31 cellular contexts compared by ENCODE assay signal in the genomic region with DNA sequence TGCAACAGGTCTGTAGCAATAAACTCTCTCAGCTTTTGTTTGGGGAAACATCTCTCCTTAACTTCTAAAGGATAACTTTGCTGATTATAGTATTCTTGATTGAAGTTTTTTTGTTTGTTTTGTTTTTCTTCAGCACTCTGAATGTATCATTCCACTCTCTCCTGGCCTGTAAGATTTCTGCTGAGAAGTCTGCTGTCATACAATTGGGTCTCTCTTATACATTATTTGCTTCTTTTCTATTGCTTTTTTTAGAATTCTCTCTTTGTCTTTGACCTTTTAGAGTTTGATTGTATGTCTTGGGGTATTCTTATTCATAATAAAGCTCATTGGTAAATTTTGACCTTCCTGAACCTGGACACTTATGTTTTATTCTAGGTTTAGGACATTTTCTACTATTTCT.
"Had no signal": no experiment of that assay in that cellular context is flagged by ENCODE, and none has a peak within 500 bp of the region (broad histone marks: within the 10 kb centered on the region; RNA-seq: fewer than 3 reads in every experiment).

No MANE protein-coding gene starts in this region.

- DNase-seq: activated CD4-positive, alpha-beta memory T cell treated with anti-CD3 and anti-CD28 coated beads for 36 hours; activated CD4-positive, alpha-beta T cell treated with anti-CD3 and anti-CD28 coated beads for 4 hours; activated CD4-positive, alpha-beta T cell treated with anti-CD3 and anti-CD28 coated beads, Interleukin-2, amount 10 ng/mL, durations not matched to agents 24 days and 14 days; activated CD4-positive, alpha-beta T cell treated with anti-CD3 and anti-CD28 coated beads, Interleukin-2, amount 50 U/mL, for 1 hour; activated CD4-positive, alpha-beta T cell treated with anti-CD3 and anti-CD28 coated beads, Interleukin-2, amount 50 U/mL, for 4 hours; activated CD4-positive, CD25-positive, alpha-beta regulatory T cell treated with anti-CD3 and anti-CD28 coated beads, Interleukin-2, amount 50 U/mL, for 72 hours; activated CD8-positive, alpha-beta memory T cell treated with anti-CD3 and anti-CD28 coated beads, Interleukin-2, amount 50 U/mL, for 4 hours; activated CD8-positive, alpha-beta T cell treated with anti-CD3 and anti-CD28 coated beads for 36 hours; activated effector memory CD4-positive, alpha-beta T cell treated with anti-CD3 and anti-CD28 coated beads, Interleukin-2, amount 50 U/mL, for 16 hours; activated gamma-delta T cell treated with Interleukin-2 at 50 U/mL for 16 hours; activated naive CD4-positive, alpha-beta T cell; activated naive CD4-positive, alpha-beta T cell treated with anti-CD3 and anti-CD28 coated beads for 36 hours; activated naive CD8-positive, alpha-beta T cell treated with anti-CD3 and anti-CD28 coated beads for 36 hours; activated T-cell treated with anti-CD3 and anti-CD28 coated beads for 4 hours; activated T-cell treated with anti-CD3 and anti-CD28 coated beads, Interleukin-2, amount 50 U/mL, for 1 hour; activated T-cell treated with anti-CD3 and anti-CD28 coated beads, Interleukin-2, amount 50 U/mL, for 4 hours; activated T-cell treated with anti-CD3 and anti-CD28 coated beads, Interleukin-2, amount 50 U/mL, for 72 hours; adrenal gland; amniotic stem cell; aorta; body of pancreas; brain microvascular endothelial cell; central memory CD4-positive, alpha-beta T cell; T-helper 1 cell; T-helper 2 cell; T-helper 9 cell had no signal

- H3K27ac Mint-ChIP-seq: activated CD4-positive, alpha-beta memory T cell treated with anti-CD3 and anti-CD28 coated beads for 36 hours; activated CD4-positive, alpha-beta T cell treated with anti-CD3 and anti-CD28 coated beads, Interleukin-2, amount 10 ng/mL, durations not matched to agents 24 days and 14 days; activated CD8-positive, alpha-beta T cell treated with anti-CD3 and anti-CD28 coated beads for 36 hours; activated naive CD4-positive, alpha-beta T cell treated with anti-CD3 and anti-CD28 coated beads for 36 hours; activated naive CD4-positive, alpha-beta T cell treated with anti-CD3 and anti-CD28 coated beads, Interleukin-2, amount 50 U/mL, for 72 hours; activated naive CD8-positive, alpha-beta T cell treated with anti-CD3 and anti-CD28 coated beads for 36 hours; activated T-cell treated with anti-CD3 and anti-CD28 coated beads, Interleukin-2, amount 50 U/mL, for 72 hours; activated T-helper 1 cell treated with anti-CD3 and anti-CD28 coated beads, Interleukin-12 subunit alpha, Interleukin-12 subunit beta, Interleukin-2, Interleukin-4 antibody, amounts not matched to agents 30 ng/mL and 10 ng/mL and 1 ng/mL, durations not matched to agents 14 hours and 24 hours and 36 hours; activated T-helper 17 cell treated with anti-CD3 and anti-CD28 coated beads, Interleukin-2, amount 50 U/mL, for 72 hours; T-helper 1 cell treated with Interleukin-12 subunit alpha and Interleukin-12 subunit beta and Interleukin-4 antibody, amounts not matched to agents 30 μg/mL and 1 μg/mL, for 36 hours; T-helper 2 cell treated with Interferon-gamma antibody and Interleukin-4, amounts not matched to agents 5 μg/mL and 100 μg/mL, for 36 hours had no signal

- H3K36me3 Mint-ChIP-seq: activated CD4-positive, alpha-beta memory T cell treated with anti-CD3 and anti-CD28 coated beads for 36 hours; activated naive CD8-positive, alpha-beta T cell treated with anti-CD3 and anti-CD28 coated beads for 36 hours had no signal

- H3K4me1 Mint-ChIP-seq: activated CD4-positive, alpha-beta T cell treated with anti-CD3 and anti-CD28 coated beads, Interleukin-2, amount 10 ng/mL, durations not matched to agents 24 days and 14 days; activated naive CD8-positive, alpha-beta T cell treated with anti-CD3 and anti-CD28 coated beads for 36 hours; activated T-helper 17 cell treated with anti-CD3 and anti-CD28 coated beads, Interleukin-2, amount 50 U/mL, for 72 hours had no signal

- ATAC-seq: activated CD8-positive, alpha-beta T cell treated with anti-CD3 and anti-CD28 coated beads for 36 hours; activated naive CD4-positive, alpha-beta T cell treated with anti-CD3 and anti-CD28 coated beads, Interleukin-2, amount 50 U/mL, for 72 hours; activated T-cell treated with anti-CD3 and anti-CD28 coated beads, Interleukin-2, amount 50 U/mL, for 4 hours; activated T-cell treated with anti-CD3 and anti-CD28 coated beads, Interleukin-2, amount 50 U/mL, for 72 hours; activated T-helper 17 cell treated with anti-CD3 and anti-CD28 coated beads, Interleukin-2, amount 50 U/mL, for 72 hours; body of pancreas had no signal

- H3K4me3 Mint-ChIP-seq: activated CD4-positive, alpha-beta memory T cell treated with anti-CD3 and anti-CD28 coated beads for 36 hours; activated CD4-positive, alpha-beta T cell treated with anti-CD3 and anti-CD28 coated beads, Interleukin-2, amount 10 ng/mL, durations not matched to agents 24 days and 14 days; activated CD8-positive, alpha-beta T cell treated with anti-CD3 and anti-CD28 coated beads for 36 hours; activated naive CD4-positive, alpha-beta T cell treated with anti-CD3 and anti-CD28 coated beads for 36 hours; activated naive CD8-positive, alpha-beta T cell treated with anti-CD3 and anti-CD28 coated beads for 36 hours; activated T-cell treated with anti-CD3 and anti-CD28 coated beads, Interleukin-2, amount 50 U/mL, for 4 hours; activated T-cell treated with anti-CD3 and anti-CD28 coated beads, Interleukin-2, amount 50 U/mL, for 72 hours; activated T-helper 1 cell treated with anti-CD3 and anti-CD28 coated beads, Interleukin-12 subunit alpha, Interleukin-12 subunit beta, Interleukin-2, Interleukin-4 antibody, amounts not matched to agents 30 ng/mL and 10 ng/mL and 1 ng/mL, durations not matched to agents 14 hours and 24 hours and 36 hours; activated T-helper 17 cell treated with anti-CD3 and anti-CD28 coated beads, Interleukin-2, amount 50 U/mL, for 72 hours; T-helper 1 cell treated with Interleukin-12 subunit alpha and Interleukin-12 subunit beta and Interleukin-4 antibody, amounts not matched to agents 30 μg/mL and 1 μg/mL, for 36 hours; T-helper 2 cell treated with Interferon-gamma antibody and Interleukin-4, amounts not matched to agents 5 μg/mL and 100 μg/mL, for 36 hours had no signal

- H3K27me3 Mint-ChIP-seq: activated CD4-positive, alpha-beta memory T cell treated with anti-CD3 and anti-CD28 coated beads for 36 hours; activated CD4-positive, alpha-beta T cell treated with anti-CD3 and anti-CD28 coated beads, Interleukin-2, amount 10 ng/mL, durations not matched to agents 24 days and 14 days; activated CD8-positive, alpha-beta T cell treated with anti-CD3 and anti-CD28 coated beads for 36 hours; activated naive CD8-positive, alpha-beta T cell treated with anti-CD3 and anti-CD28 coated beads for 36 hours; activated T-helper 17 cell treated with anti-CD3 and anti-CD28 coated beads, Interleukin-2, amount 50 U/mL, for 72 hours had no signal

- H3K9me3 Mint-ChIP-seq: activated CD4-positive, alpha-beta T cell treated with anti-CD3 and anti-CD28 coated beads, Interleukin-2, amount 10 ng/mL, durations not matched to agents 24 days and 14 days had no signal
